ENCODE assay signal across 16 cellular contexts in genomic region chr4:93759506-93759905, GRCh38.
DNase-seq lines count a peak whose midpoint lies in the region; ATAC-seq and TF ChIP-seq lines count a peak whose summit lies in the region.
"Had no signal": no experiment of that assay in that cellular context is flagged by ENCODE, and none has a peak within 500 bp of the region (broad histone marks: within the 10 kb centered on the region; RNA-seq: fewer than 3 reads in every experiment).

No MANE protein-coding gene starts in this region.

- H3K4me2 ChIP-seq in SK-N-SH: no peak overlapping the region
- H3K4me2 ChIP-seq: PC-9 had no signal

- no peak for TF ChIP-seq RAD21 in SK-N-SH (IDR thresholded peaks at IDR 0.05; ENCODE audit: low read length)

- intact Hi-C loops in activated B cell treated with CpG ODN at 0.5 μM for 24 hours (cut with micrococcal nuclease): no loop called here
- intact Hi-C loops in naive thymus-derived CD4-positive, alpha-beta T cell (cut with micrococcal nuclease): no loop called here

- H3K4me1 ChIP-seq in naive thymus-derived CD4-positive, alpha-beta T cell (ENCODE audit: control insufficient read depth in 2 of 2, insufficient read depth in 2 of 2, low read length in 2 of 2): no peaks in the 10 kb centered on the region
- peaks cover 0 to 4% of the 10 kb centered on the region in 2 experiments; a peak in 2 of 4 replicates for H3K4me1 ChIP-seq in SK-N-SH (ENCODE audit: control insufficient read depth in 1 of 2, insufficient read depth in 2 of 2, low read depth in 1 of 2, low read length in 1 of 2)
- H3K4me1 ChIP-seq: suprapubic skin had no signal

- no peak overlapping the region for H3K27ac Mint-ChIP-seq in activated B cell treated with CpG ODN at 0.5 μM for 24 hours
- no peak overlapping the region for H3K27ac Mint-ChIP-seq in naive thymus-derived CD4-positive, alpha-beta T cell
- H3K27ac Mint-ChIP-seq in activated naive CD8-positive, alpha-beta T cell treated with anti-CD3 and anti-CD28 coated beads for 36 hours: no peak overlapping the region

- H3K36me3 ChIP-seq in naive thymus-derived CD4-positive, alpha-beta T cell (ENCODE audit: control insufficient read depth in 2 of 3, insufficient read depth in 3 of 3, low read length in 3 of 3): no peaks in the 10 kb centered on the region
- H3K36me3 ChIP-seq in SK-N-SH (replicated peaks in 1 of 2; ENCODE audit: control insufficient read depth in 1 of 2, insufficient read depth in 2 of 2, low read length in 1 of 2): no peaks in the 10 kb centered on the region
- H3K36me3 ChIP-seq: BLaER1 treated with 17β-estradiol and CSF1 and Interleukin-3, amounts not matched to agents 10 nM and 100 nM; suprapubic skin had no signal

- CTCF ChIA-PET in activated B cell treated with CpG ODN at 0.5 μM for 24 hours (lab: Charles Lee): no interaction called here
- CTCF ChIA-PET in naive thymus-derived CD4-positive, alpha-beta T cell (lab: Charles Lee): no interaction called here
- CTCF ChIA-PET in SK-N-SH (lab: Yijun Ruan, JAX): no interaction called here

- ATAC-seq in GM18511 (IDR thresholded peaks at IDR 0.05; ENCODE audit: unreplicated experiment): peak; percentile 38
- ATAC-seq in activated B cell treated with CpG ODN at 0.5 μM for 24 hours (ENCODE audit: low read depth): peak; percentile 60
- ATAC-seq in naive thymus-derived CD4-positive, alpha-beta T cell: peak; percentile 36
- no peak for ATAC-seq in GM18907 (IDR thresholded peaks at IDR 0.05; ENCODE audit: unreplicated experiment)

- POLR2A ChIA-PET in activated B cell treated with CpG ODN at 0.5 μM for 24 hours (lab: Charles Lee): no interaction called here
- POLR2A ChIA-PET in naive thymus-derived CD4-positive, alpha-beta T cell (lab: Charles Lee): no interaction called here
- POLR2A ChIA-PET in SK-N-SH (lab: Yijun Ruan, JAX): no interaction called here

- H3K4me3 Mint-ChIP-seq in activated B cell treated with CpG ODN at 0.5 μM for 24 hours: no peak overlapping the region
- no peak overlapping the region for H3K4me3 Mint-ChIP-seq in naive thymus-derived CD4-positive, alpha-beta T cell
- H3K4me3 Mint-ChIP-seq in activated naive CD8-positive, alpha-beta T cell treated with anti-CD3 and anti-CD28 coated beads for 36 hours: no peak overlapping the region
- H3K4me3 Mint-ChIP-seq: neural crest cell had no signal

- H3K27me3 ChIP-seq in naive thymus-derived CD4-positive, alpha-beta T cell (ENCODE audit: control insufficient read depth in 2 of 2, insufficient read depth in 2 of 2, low read length in 2 of 2): no peaks in the 10 kb centered on the region
- H3K27me3 ChIP-seq in SK-N-SH (ENCODE audit: insufficient read depth): no peaks in the 10 kb centered on the region
- H3K27me3 ChIP-seq: BLaER1 treated with 17β-estradiol and CSF1 and Interleukin-3, amounts not matched to agents 10 nM and 100 nM; suprapubic skin had no signal

- no peaks in the 10 kb centered on the region for H3K9me3 ChIP-seq in naive thymus-derived CD4-positive, alpha-beta T cell (ENCODE audit: control insufficient read depth in 2 of 3, low read length in 3 of 3)
- H3K9me3 ChIP-seq in SK-N-SH: no peaks in the 10 kb centered on the region
- H3K9me3 ChIP-seq: BLaER1 treated with 17β-estradiol and CSF1 and Interleukin-3, amounts not matched to agents 10 nM and 100 nM; suprapubic skin had no signal

- H3K4me1 Mint-ChIP-seq in activated B cell treated with CpG ODN at 0.5 μM for 24 hours: peaks cover 6% of the 10 kb centered on the region
- H3K4me1 Mint-ChIP-seq in naive thymus-derived CD4-positive, alpha-beta T cell: no peaks in the 10 kb centered on the region
- no peaks in the 10 kb centered on the region for H3K4me1 Mint-ChIP-seq in activated naive CD8-positive, alpha-beta T cell treated with anti-CD3 and anti-CD28 coated beads for 36 hours

- no peaks in the 10 kb centered on the region for H3K27me3 Mint-ChIP-seq in activated B cell treated with CpG ODN at 0.5 μM for 24 hours
- peaks cover 0 to 13% (median 0%) of the 10 kb centered on the region in 5 donors for H3K27me3 Mint-ChIP-seq in naive thymus-derived CD4-positive, alpha-beta T cell
- no peaks in the 10 kb centered on the region for H3K27me3 Mint-ChIP-seq in activated naive CD8-positive, alpha-beta T cell treated with anti-CD3 and anti-CD28 coated beads for 36 hours

- no peaks in the 10 kb centered on the region for H3K36me3 Mint-ChIP-seq in activated B cell treated with CpG ODN at 0.5 μM for 24 hours (ENCODE audit: low read depth)
- no peaks in the 10 kb centered on the region for H3K36me3 Mint-ChIP-seq in naive thymus-derived CD4-positive, alpha-beta T cell
- no peaks in the 10 kb centered on the region for H3K36me3 Mint-ChIP-seq in activated naive CD8-positive, alpha-beta T cell treated with anti-CD3 and anti-CD28 coated beads for 36 hours

- no peaks in the 10 kb centered on the region for H4K20me1 ChIP-seq in SK-N-SH (ENCODE audit: insufficient read depth)
- H4K20me1 ChIP-seq: BLaER1 treated with 17β-estradiol and CSF1 and Interleukin-3, amounts not matched to agents 10 nM and 100 nM had no signal

- H3K9me2 ChIP-seq in SK-N-SH: no peaks in the 10 kb centered on the region

- TF ChIP-seq EP300 in SK-N-SH (IDR thresholded peaks at IDR 0.05; ENCODE audit: borderline replicate concordance in 1 of 2, low read depth in 1 of 2, low read length in 1 of 2): no peak

- H3F3A ChIP-seq in SK-N-SH (replicated peaks; ENCODE audit: insufficient read depth): no peaks in the 10 kb centered on the region

- H3K27ac ChIP-seq in naive thymus-derived CD4-positive, alpha-beta T cell (ENCODE audit: low read depth, low read length): no peak overlapping the region
- peak overlapping the region in 1 of 2 experiments; percentile 64; a peak in 1 of 4 replicates for H3K27ac ChIP-seq in SK-N-SH (ENCODE audit: low read depth in 2 of 2, low read length in 1 of 2)
- H3K27ac ChIP-seq: PC-9, suprapubic skin had no signal

- H3K4me3 ChIP-seq in naive thymus-derived CD4-positive, alpha-beta T cell (ENCODE audit: low read length): no peak overlapping the region
- no peak overlapping the region for H3K4me3 ChIP-seq in SK-N-SH (ENCODE audit: low read depth in 2 of 2, low read length in 1 of 2)
- H3K4me3 ChIP-seq: BLaER1 treated with 17β-estradiol and CSF1 and Interleukin-3, amounts not matched to agents 10 nM and 100 nM; PC-9; suprapubic skin had no signal

- no peak overlapping the region for H2AFZ ChIP-seq in SK-N-SH (ENCODE audit: low read depth)
- H2AFZ ChIP-seq: PC-9 had no signal

- H3K79me2 ChIP-seq in SK-N-SH (ENCODE audit: insufficient read depth): no peaks in the 10 kb centered on the region

- WGBS in SK-N-SH (ENCODE audit: low lambda C conversion rate): 46% methylated on average over 2 of the region's 2 CpGs

- no peaks in the 10 kb centered on the region for H3K9me3 Mint-ChIP-seq in activated B cell treated with CpG ODN at 0.5 μM for 24 hours
- peaks cover 0 to 3% (median 0%) of the 10 kb centered on the region in 11 donors for H3K9me3 Mint-ChIP-seq in naive thymus-derived CD4-positive, alpha-beta T cell
- H3K9me3 Mint-ChIP-seq in activated naive CD8-positive, alpha-beta T cell treated with anti-CD3 and anti-CD28 coated beads for 36 hours: no peaks in the 10 kb centered on the region
- H3K9me3 Mint-ChIP-seq: neural crest cell had no signal

- peak; percentile 2 for DNase-seq in NCI-H2029 treated with DMSO at 0.1 percent for 48 hours (lab: John Stamatoyannopoulos, UW)
- no peak for DNase-seq in activated B cell treated with CpG ODN at 0.5 μM for 24 hours
- no peak for DNase-seq in naive thymus-derived CD4-positive, alpha-beta T cell
- no peak for DNase-seq in activated naive CD8-positive, alpha-beta T cell treated with anti-CD3 and anti-CD28 coated beads for 36 hours
- no peak for DNase-seq in T-helper 1 cell
- no peak for DNase-seq in SK-N-SH
- DNase-seq: activated CD4-positive, CD25-positive, alpha-beta regulatory T cell; mesendoderm; MM.1S; NCI-H446 treated with DMSO at 0.1 percent for 48 hours; PC-9 had no signal

- no peak overlapping the region for H3K9ac ChIP-seq in SK-N-SH
- H3K9ac ChIP-seq: BLaER1 treated with 17β-estradiol and CSF1 and Interleukin-3, amounts not matched to agents 10 nM and 100 nM had no signal

- TF ChIP-seq CTCF in activated B cell treated with CpG ODN at 0.5 μM for 24 hours (IDR thresholded peaks at IDR 0.05) (no peak), SK-N-SH (IDR thresholded peaks at IDR 0.05) (no peak)

TF ChIP-seq in SK-N-SH, 30 proteins besides CTCF, POLR2A, EP300 and RAD21:
- TF ChIP-seq GABPA (IDR thresholded peaks at IDR 0.05; ENCODE audit: low read depth) (no peak), REST (IDR thresholded peaks at IDR 0.05; ENCODE audit: low read depth, low read length) (no peak), MXI1 (IDR thresholded peaks at IDR 0.05; ENCODE audit: low read depth, low read length) (no peak), MEF2A (IDR thresholded peaks at IDR 0.05; ENCODE audit: borderline replicate concordance, low read depth) (no peak), YY1 (IDR thresholded peaks at IDR 0.05; ENCODE audit: low read depth) (no peak)
